23 cellular contexts compared by ENCODE assay signal in the genomic region with DNA sequence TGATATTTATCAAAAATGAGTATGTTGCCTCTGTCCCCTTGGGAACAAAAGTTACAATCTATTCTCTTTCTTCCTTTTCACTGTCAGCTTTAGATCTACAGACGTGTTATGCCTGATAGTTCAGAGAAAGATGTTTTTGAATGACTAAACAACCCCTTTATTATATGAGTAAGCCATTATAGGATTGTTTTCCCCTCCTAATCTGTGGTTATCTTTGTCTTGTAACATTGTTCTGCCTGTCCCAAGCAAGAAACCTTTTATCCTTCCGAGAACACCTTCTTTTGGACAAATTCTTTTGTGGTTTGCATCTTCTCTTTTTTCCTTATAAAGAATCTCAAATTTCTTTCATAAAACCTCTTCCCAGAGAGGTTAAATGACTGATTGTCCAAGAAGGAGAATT.
A peak's percentile ranks its signal among the peaks of the same experiment; 100 is the strongest.
DNase-seq lines count a peak whose midpoint lies in the region; ATAC-seq and TF ChIP-seq lines count a peak whose summit lies in the region.
"Had no signal": no experiment of that assay in that cellular context is flagged by ENCODE, and none has a peak within 500 bp of the region (broad histone marks: within the 10 kb centered on the region; RNA-seq: fewer than 3 reads in every experiment).

No MANE protein-coding gene starts in this region.

- no peak for DNase-seq in activated CD4-positive, alpha-beta T cell treated with anti-CD3 and anti-CD28 coated beads for 36 hours
- no peak for DNase-seq in activated CD4-positive, alpha-beta T cell treated with anti-CD3 and anti-CD28 coated beads for 4 hours
- DNase-seq in PC-3, result peak; percentile 59
- peak; percentile 36 for DNase-seq in dedifferentiated amniotic fluid mesenchymal stem cell (ENCODE audit: extremely low spot score)
- DNase-seq in left lung, result no peak
- no peak for DNase-seq in NCI-H524 treated with DMSO at 0.1 percent for 48 hours (lab: John Stamatoyannopoulos, UW)
- DNase-seq: activated B cell treated with CpG ODN at 0.5 μM for 24 hours; activated CD8-positive, alpha-beta memory T cell treated with anti-CD3 and anti-CD28 coated beads, Interleukin-2, amount 10 ng/mL, durations not matched to agents 7 days and 5 days; activated gamma-delta T cell; CD4-positive, alpha-beta memory T cell; dorsolateral prefrontal cortex; head of caudate nucleus; islet precursor cell; NCI-H1930; SHP77 treated with DMSO at 0.1 percent for 48 hours; T-helper 2 cell; upper lobe of left lung had no signal

- POLR2A ChIA-PET in activated CD4-positive, alpha-beta T cell treated with anti-CD3 and anti-CD28 coated beads for 36 hours (lab: Charles Lee), result no interaction called here
- POLR2A ChIA-PET in PC-3 (lab: Charles Lee; ENCODE audit: unreplicated experiment), result no interaction called here

- H3K27me3 ChIP-seq in PC-3 (ENCODE audit: low read length) (no peaks in the 10 kb centered on the region), skeletal muscle satellite cell (ENCODE audit: control insufficient read depth, insufficient read depth, low read length) (no peaks in the 10 kb centered on the region), left lung (no peaks in the 10 kb centered on the region)
- H3K27me3 ChIP-seq: ascending aorta, dorsolateral prefrontal cortex, upper lobe of left lung had no signal

- H3K4me3 ChIP-seq in PC-3 (ENCODE audit: low read length) (no peak overlapping the region; the same call in 1 of the 2 replicates), skeletal muscle satellite cell (ENCODE audit: low read length) (no peak overlapping the region), left lung (no peak overlapping the region)
- H3K4me3 ChIP-seq: ascending aorta, dorsolateral prefrontal cortex, upper lobe of left lung had no signal

- H3K4me1 ChIP-seq in PC-3 (ENCODE audit: insufficient read depth, low read length) (peaks cover 40% of the 10 kb centered on the region), skeletal muscle satellite cell (ENCODE audit: control insufficient read depth, insufficient read depth, low read length) (peaks cover 65% of the 10 kb centered on the region), left lung (no peaks in the 10 kb centered on the region)
- H3K4me1 ChIP-seq: upper lobe of left lung had no signal

- no peaks in the 10 kb centered on the region for H3K79me2 ChIP-seq in PC-3 (ENCODE audit: low read length)

- peak overlapping the region; percentile 79 for H3K27ac ChIP-seq in PC-3 (ENCODE audit: low read length)
- no peak overlapping the region for H3K27ac ChIP-seq in left lung
- H3K27ac ChIP-seq: ascending aorta, dorsolateral prefrontal cortex, upper lobe of left lung had no signal

- no TSS peak for BruUV-seq in PC-3 (replicated peaks; lab: Mats Ljungman, UMichigan)

- H3K9me2 ChIP-seq in PC-3 (replicated peaks; ENCODE audit: low read length), result no peaks in the 10 kb centered on the region

- TF ChIP-seq CTCF in PC-3 (conservative IDR thresholded peaks at IDR 0.05; ENCODE audit: low read depth, low read length), result no peak
- TF ChIP-seq CTCF in left lung (IDR thresholded peaks at IDR 0.05), result no peak

- intact Hi-C loops in activated CD4-positive, alpha-beta T cell treated with anti-CD3 and anti-CD28 coated beads for 36 hours (cut with DNase I, micrococcal nuclease), result no loop called here
- intact Hi-C loops in PC-3 (cut with micrococcal nuclease) (loop anchor here (1.0 to 10.0 kb wide), 6 partner anchors 21 to 1061 kb away; no protein-coding TSS in a partner anchor), left lung (cut with DNase I) (no loop called here)

- H2AFZ ChIP-seq in PC-3 (ENCODE audit: low read length), result no peak overlapping the region

- peaks cover 4% of the 10 kb centered on the region for H3F3A ChIP-seq in PC-3 (ENCODE audit: low read length, unreplicated experiment)

- CTCF ChIA-PET in activated CD4-positive, alpha-beta T cell treated with anti-CD3 and anti-CD28 coated beads for 36 hours (lab: Charles Lee), result no interaction called here
- CTCF ChIA-PET in PC-3 (lab: Charles Lee), result no interaction called here

- peaks cover 12% of the 10 kb centered on the region for H3K4me1 Mint-ChIP-seq in activated CD4-positive, alpha-beta T cell treated with anti-CD3 and anti-CD28 coated beads for 36 hours
- H3K4me1 Mint-ChIP-seq: activated B cell treated with CpG ODN at 0.5 μM for 24 hours had no signal

- H3K9ac ChIP-seq in PC-3 (ENCODE audit: low read length) (peak overlapping the region; percentile 59), skeletal muscle satellite cell (ENCODE audit: low read depth, low read length) (peak overlapping the region; percentile 43)

- H3K36me3 ChIP-seq in PC-3 (ENCODE audit: low read depth, low read length) (no peaks in the 10 kb centered on the region), skeletal muscle satellite cell (ENCODE audit: insufficient read depth, low read length) (no peaks in the 10 kb centered on the region), left lung (no peaks in the 10 kb centered on the region)
- H3K36me3 ChIP-seq: ascending aorta, upper lobe of left lung had no signal

- no peaks in the 10 kb centered on the region for H3K27me3 Mint-ChIP-seq in activated CD4-positive, alpha-beta T cell treated with anti-CD3 and anti-CD28 coated beads for 36 hours
- H3K27me3 Mint-ChIP-seq: activated B cell treated with CpG ODN at 0.5 μM for 24 hours; activated CD8-positive, alpha-beta memory T cell treated with anti-CD3 and anti-CD28 coated beads, Interleukin-2, amount 10 ng/mL, durations not matched to agents 7 days and 5 days; CD4-positive, alpha-beta memory T cell; natural killer cell treated with Interleukin-12 subunit alpha and Interleukin-12 subunit beta and Interleukin-15 and Interleukin-18, amount 100 ng/mL, for 72 hours; stimulated activated naive CD8-positive, alpha-beta T cell treated with anti-CD3 and anti-CD28 coated beads, Interleukin-15, Interleukin-2, amounts not matched to agents 100 ng/mL and 50 ng/mL, for 24 hours had no signal

- no peaks in the 10 kb centered on the region for H3K36me3 Mint-ChIP-seq in activated CD4-positive, alpha-beta T cell treated with anti-CD3 and anti-CD28 coated beads for 36 hours (ENCODE audit: low read depth)
- H3K36me3 Mint-ChIP-seq: natural killer cell treated with Interleukin-12 subunit alpha and Interleukin-12 subunit beta and Interleukin-15 and Interleukin-18, amount 100 ng/mL, for 72 hours had no signal

- no peaks in the 10 kb centered on the region for H4K20me1 ChIP-seq in PC-3 (ENCODE audit: low read length)

- H3K9me3 ChIP-seq in PC-3 (ENCODE audit: low read length) (no peaks in the 10 kb centered on the region), skeletal muscle satellite cell (replicated peaks; ENCODE audit: low read length) (no peaks in the 10 kb centered on the region), left lung (no peaks in the 10 kb centered on the region)
- H3K9me3 ChIP-seq: ascending aorta, upper lobe of left lung had no signal

- no peaks in the 10 kb centered on the region for H3K9me3 Mint-ChIP-seq in activated CD4-positive, alpha-beta T cell treated with anti-CD3 and anti-CD28 coated beads for 36 hours (ENCODE audit: low read depth)
- H3K9me3 Mint-ChIP-seq: activated B cell treated with CpG ODN at 0.5 μM for 24 hours; CD4-positive, alpha-beta memory T cell; natural killer cell treated with Interleukin-12 subunit alpha and Interleukin-12 subunit beta and Interleukin-15 and Interleukin-18, amount 100 ng/mL, for 72 hours; stimulated activated naive CD8-positive, alpha-beta T cell treated with anti-CD3 and anti-CD28 coated beads, Interleukin-15, Interleukin-2, amounts not matched to agents 100 ng/mL and 50 ng/mL, for 24 hours had no signal

- H3K4me2 ChIP-seq in PC-3 (ENCODE audit: low read length) (peak overlapping the region; percentile 52), skeletal muscle satellite cell (ENCODE audit: low read length) (peak overlapping the region; percentile 35)

- peak; percentile 39 for ATAC-seq in activated CD4-positive, alpha-beta T cell treated with anti-CD3 and anti-CD28 coated beads for 36 hours
- ATAC-seq in PC-3, result peak; percentile 51
- no peak for ATAC-seq in left lung
- ATAC-seq in GM21515 (IDR thresholded peaks at IDR 0.05; ENCODE audit: unreplicated experiment), result no peak
- ATAC-seq: activated CD8-positive, alpha-beta memory T cell treated with anti-CD3 and anti-CD28 coated beads, Interleukin-2, amount 10 ng/mL, durations not matched to agents 7 days and 5 days; HepG2 had no signal

- no peak overlapping the region for H3K27ac Mint-ChIP-seq in activated CD4-positive, alpha-beta T cell treated with anti-CD3 and anti-CD28 coated beads for 36 hours
- H3K27ac Mint-ChIP-seq: activated B cell treated with CpG ODN at 0.5 μM for 24 hours; activated CD8-positive, alpha-beta memory T cell treated with anti-CD3 and anti-CD28 coated beads, Interleukin-2, amount 10 ng/mL, durations not matched to agents 7 days and 5 days; CD4-positive, alpha-beta memory T cell; stimulated activated naive CD8-positive, alpha-beta T cell treated with anti-CD3 and anti-CD28 coated beads, Interleukin-15, Interleukin-2, amounts not matched to agents 100 ng/mL and 50 ng/mL, for 24 hours had no signal

- no peak overlapping the region for H3K4me3 Mint-ChIP-seq in activated CD4-positive, alpha-beta T cell treated with anti-CD3 and anti-CD28 coated beads for 36 hours
- H3K4me3 Mint-ChIP-seq: activated B cell treated with CpG ODN at 0.5 μM for 24 hours; activated CD8-positive, alpha-beta memory T cell treated with anti-CD3 and anti-CD28 coated beads, Interleukin-2, amount 10 ng/mL, durations not matched to agents 7 days and 5 days; CD4-positive, alpha-beta memory T cell; natural killer cell treated with Interleukin-12 subunit alpha and Interleukin-12 subunit beta and Interleukin-15 and Interleukin-18, amount 100 ng/mL, for 72 hours; stimulated activated naive CD8-positive, alpha-beta T cell treated with anti-CD3 and anti-CD28 coated beads, Interleukin-15, Interleukin-2, amounts not matched to agents 100 ng/mL and 50 ng/mL, for 24 hours had no signal

Comparison
In these comparisons a context has a peak if more than half of its experiments do, and no peak if none do; other contexts are left out.
1. ATAC-seq: peak in activated CD4-positive, alpha-beta T cell treated with anti-CD3 and anti-CD28 coated beads for 36 hours (single experiment) and PC-3 (single experiment); none in left lung (single experiment) and GM21515 (single experiment).
2. DNase-seq: peak in PC-3 (single experiment) and dedifferentiated amniotic fluid mesenchymal stem cell (single experiment); none in activated CD4-positive, alpha-beta T cell treated with anti-CD3 and anti-CD28 coated beads for 36 hours (single experiment), activated CD4-positive, alpha-beta T cell treated with anti-CD3 and anti-CD28 coated beads for 4 hours (0 of 2), left lung (0 of 2) and NCI-H524 treated with DMSO at 0.1 percent for 48 hours (single experiment).